In genomic region chr15:65712415-65712814, GRCh38 we compare ENCODE assay signal across 21 cellular contexts.
DNase-seq lines count a peak whose midpoint lies in the region; ATAC-seq and TF ChIP-seq lines count a peak whose summit lies in the region.
"Had no signal": no experiment of that assay in that cellular context is flagged by ENCODE, and none has a peak within 500 bp of the region (broad histone marks: within the 10 kb centered on the region; RNA-seq: fewer than 3 reads in every experiment).

No MANE protein-coding gene starts in this region.

- H3K27ac ChIP-seq in SU-DHL-6 (ENCODE audit: low read depth, low read length) = peak overlapping the region; percentile 53; the same call in 1 of the 2 replicates
- H3K27ac ChIP-seq: 22Rv1 had no signal

- TF ChIP-seq CTCF in SU-DHL-6 (IDR thresholded peaks at IDR 0.05; ENCODE audit: insufficient read depth, low read length, poor library complexity, severe bottlenecking) (no peak), GM10266 (IDR thresholded peaks at IDR 0.05; ENCODE audit: control insufficient read depth, insufficient read depth, low read depth, missing control alignments) (no peak)

- peaks cover 7% of the 10 kb centered on the region; the same call in 1 of the 2 replicates for H3K79me2 ChIP-seq in SU-DHL-6 (ENCODE audit: insufficient read depth, low read length)

- H3K9me3 ChIP-seq in SU-DHL-6 (ENCODE audit: insufficient read depth, low read length) = no peaks in the 10 kb centered on the region

- intact Hi-C loops in activated CD4-positive, alpha-beta T cell treated with anti-CD3 and anti-CD28 coated beads for 36 hours (cut with DNase I, micrococcal nuclease) = no loop called here

- peaks cover 10% of the 10 kb centered on the region for H3K4me1 Mint-ChIP-seq in activated CD4-positive, alpha-beta T cell treated with anti-CD3 and anti-CD28 coated beads for 36 hours
- H3K4me1 Mint-ChIP-seq in activated naive CD8-positive, alpha-beta T cell treated with anti-CD3 and anti-CD28 coated beads, Interleukin-2, amount 50 U/mL, for 24 hours = no peaks in the 10 kb centered on the region
- peaks cover 3% of the 10 kb centered on the region for H3K4me1 Mint-ChIP-seq in activated naive CD8-positive, alpha-beta T cell treated with anti-CD3 and anti-CD28 coated beads for 36 hours
- peaks cover 10% of the 10 kb centered on the region for H3K4me1 Mint-ChIP-seq in stimulated activated effector memory CD8-positive, alpha-beta T cell treated with anti-CD3 and anti-CD28 coated beads, Interleukin-12 subunit alpha, Interleukin-12 subunit beta, amount 100 ng/mL, for 72 hours
- H3K4me1 Mint-ChIP-seq: GM23338, H9 had no signal

- DNase-seq in activated CD4-positive, alpha-beta T cell treated with anti-CD3 and anti-CD28 coated beads for 36 hours = no peak
- no peak for DNase-seq in activated CD4-positive, alpha-beta T cell treated with anti-CD3 and anti-CD28 coated beads, Interleukin-2, amount 50 U/mL, for 4 hours
- no peak for DNase-seq in activated naive CD8-positive, alpha-beta T cell treated with anti-CD3 and anti-CD28 coated beads, Interleukin-2, amount 50 U/mL, for 24 hours
- no peak for DNase-seq in activated naive CD8-positive, alpha-beta T cell treated with anti-CD3 and anti-CD28 coated beads for 36 hours
- no peak for DNase-seq in stimulated activated effector memory CD8-positive, alpha-beta T cell treated with anti-CD3 and anti-CD28 coated beads, Interleukin-12 subunit alpha, Interleukin-12 subunit beta, amount 100 ng/mL, for 72 hours (ENCODE audit: low spot score in 2 of 2)
- no peak for DNase-seq in GM10266 (ENCODE audit: extremely low spot score)
- no peak for DNase-seq in SW480 (ENCODE audit: low spot score)
- DNase-seq: ACHN; AML-193; C1 segment of cervical spinal cord; Calu3; CD4-positive, alpha-beta memory T cell; COR-L47; DMS53; DMS79 treated with DMSO at 0.1 percent for 48 hours; GDM1; H9 had no signal

- peaks cover 69% of the 10 kb centered on the region for H3F3A ChIP-seq in SU-DHL-6 (ENCODE audit: insufficient read depth)

- peaks cover 64% of the 10 kb centered on the region for H3K36me3 ChIP-seq in SU-DHL-6 (ENCODE audit: low read length)

- POLR2A ChIA-PET in activated CD4-positive, alpha-beta T cell treated with anti-CD3 and anti-CD28 coated beads for 36 hours (lab: Charles Lee) = no interaction called here

- no peak overlapping the region for H3K9ac ChIP-seq in SU-DHL-6 (ENCODE audit: low read length)

- CTCF ChIA-PET in activated CD4-positive, alpha-beta T cell treated with anti-CD3 and anti-CD28 coated beads for 36 hours (lab: Charles Lee) = interaction anchor here (0.7 kb wide), 2 partner anchors 40 to 161 kb away, joined by 3 read pairs; no protein-coding TSS in a partner anchor

- no peaks in the 10 kb centered on the region for H3K27me3 Mint-ChIP-seq in activated CD4-positive, alpha-beta T cell treated with anti-CD3 and anti-CD28 coated beads for 36 hours
- no peaks in the 10 kb centered on the region for H3K27me3 Mint-ChIP-seq in activated naive CD8-positive, alpha-beta T cell treated with anti-CD3 and anti-CD28 coated beads, Interleukin-2, amount 50 U/mL, for 24 hours
- no peaks in the 10 kb centered on the region for H3K27me3 Mint-ChIP-seq in activated naive CD8-positive, alpha-beta T cell treated with anti-CD3 and anti-CD28 coated beads for 36 hours
- H3K27me3 Mint-ChIP-seq: CD4-positive, alpha-beta memory T cell had no signal

- no peak overlapping the region for H3K4me3 ChIP-seq in SU-DHL-6 (ENCODE audit: insufficient read depth, low read length, poor library complexity, severe bottlenecking)
- H3K4me3 ChIP-seq: GM23338 had no signal

- no peaks in the 10 kb centered on the region for H3K9me2 ChIP-seq in SU-DHL-6 (replicated peaks; ENCODE audit: insufficient read depth, low read length)

- H3K27ac Mint-ChIP-seq in activated CD4-positive, alpha-beta T cell treated with anti-CD3 and anti-CD28 coated beads for 36 hours = no peak overlapping the region
- peak overlapping the region; percentile 16 for H3K27ac Mint-ChIP-seq in activated naive CD8-positive, alpha-beta T cell treated with anti-CD3 and anti-CD28 coated beads, Interleukin-2, amount 50 U/mL, for 24 hours
- H3K27ac Mint-ChIP-seq in activated naive CD8-positive, alpha-beta T cell treated with anti-CD3 and anti-CD28 coated beads for 36 hours = no peak overlapping the region
- no peak overlapping the region for H3K27ac Mint-ChIP-seq in stimulated activated effector memory CD8-positive, alpha-beta T cell treated with anti-CD3 and anti-CD28 coated beads, Interleukin-12 subunit alpha, Interleukin-12 subunit beta, amount 100 ng/mL, for 72 hours
- H3K27ac Mint-ChIP-seq: GM23338, H9 had no signal

- H3K4me2 ChIP-seq in SU-DHL-6 (ENCODE audit: low read depth, low read length, poor library complexity, severe bottlenecking) = no peak overlapping the region
- H3K4me2 ChIP-seq: GM23338 had no signal

- peak; percentile 60 for ATAC-seq in activated CD4-positive, alpha-beta T cell treated with anti-CD3 and anti-CD28 coated beads for 36 hours
- ATAC-seq in activated naive CD8-positive, alpha-beta T cell treated with anti-CD3 and anti-CD28 coated beads, Interleukin-2, amount 50 U/mL, for 24 hours = no peak
- peak; percentile 77 for ATAC-seq in stimulated activated effector memory CD8-positive, alpha-beta T cell treated with anti-CD3 and anti-CD28 coated beads, Interleukin-12 subunit alpha, Interleukin-12 subunit beta, amount 100 ng/mL, for 72 hours
- ATAC-seq: GM23338, HCT116 had no signal

- H2AFZ ChIP-seq in SU-DHL-6 (ENCODE audit: low read depth, low read length, severe bottlenecking) = no peak overlapping the region
- H2AFZ ChIP-seq: GM23338 had no signal

- no peaks in the 10 kb centered on the region for H4K20me1 ChIP-seq in SU-DHL-6 (ENCODE audit: low read depth, low read length)

- peaks cover 36% of the 10 kb centered on the region for H3K36me3 Mint-ChIP-seq in activated CD4-positive, alpha-beta T cell treated with anti-CD3 and anti-CD28 coated beads for 36 hours (ENCODE audit: low read depth)
- peaks cover 46% of the 10 kb centered on the region for H3K36me3 Mint-ChIP-seq in activated naive CD8-positive, alpha-beta T cell treated with anti-CD3 and anti-CD28 coated beads, Interleukin-2, amount 50 U/mL, for 24 hours (ENCODE audit: low read depth)
- peaks cover 27% of the 10 kb centered on the region for H3K36me3 Mint-ChIP-seq in activated naive CD8-positive, alpha-beta T cell treated with anti-CD3 and anti-CD28 coated beads for 36 hours
- H3K36me3 Mint-ChIP-seq in stimulated activated effector memory CD8-positive, alpha-beta T cell treated with anti-CD3 and anti-CD28 coated beads, Interleukin-12 subunit alpha, Interleukin-12 subunit beta, amount 100 ng/mL, for 72 hours = peaks cover 90% of the 10 kb centered on the region

- no peaks in the 10 kb centered on the region for H3K27me3 ChIP-seq in SU-DHL-6 (ENCODE audit: low read length)

- H3K9me3 Mint-ChIP-seq in activated CD4-positive, alpha-beta T cell treated with anti-CD3 and anti-CD28 coated beads for 36 hours (ENCODE audit: low read depth) = no peaks in the 10 kb centered on the region
- no peaks in the 10 kb centered on the region for H3K9me3 Mint-ChIP-seq in activated naive CD8-positive, alpha-beta T cell treated with anti-CD3 and anti-CD28 coated beads, Interleukin-2, amount 50 U/mL, for 24 hours
- no peaks in the 10 kb centered on the region for H3K9me3 Mint-ChIP-seq in activated naive CD8-positive, alpha-beta T cell treated with anti-CD3 and anti-CD28 coated beads for 36 hours
- H3K9me3 Mint-ChIP-seq in stimulated activated effector memory CD8-positive, alpha-beta T cell treated with anti-CD3 and anti-CD28 coated beads, Interleukin-12 subunit alpha, Interleukin-12 subunit beta, amount 100 ng/mL, for 72 hours = no peaks in the 10 kb centered on the region

- no peak overlapping the region for H3K4me3 Mint-ChIP-seq in activated CD4-positive, alpha-beta T cell treated with anti-CD3 and anti-CD28 coated beads for 36 hours
- H3K4me3 Mint-ChIP-seq in activated naive CD8-positive, alpha-beta T cell treated with anti-CD3 and anti-CD28 coated beads, Interleukin-2, amount 50 U/mL, for 24 hours = no peak overlapping the region
- H3K4me3 Mint-ChIP-seq in activated naive CD8-positive, alpha-beta T cell treated with anti-CD3 and anti-CD28 coated beads for 36 hours = no peak overlapping the region
- no peak overlapping the region for H3K4me3 Mint-ChIP-seq in stimulated activated effector memory CD8-positive, alpha-beta T cell treated with anti-CD3 and anti-CD28 coated beads, Interleukin-12 subunit alpha, Interleukin-12 subunit beta, amount 100 ng/mL, for 72 hours
- H3K4me3 Mint-ChIP-seq: CD4-positive, alpha-beta memory T cell; GM23338; H9 had no signal
